9 cellular contexts compared by ENCODE assay signal in genomic region chr11:117616979-117617378, GRCh38.
"Had no signal": no experiment of that assay in that cellular context is flagged by ENCODE, and none has a peak within 500 bp of the region (broad histone marks: within the 10 kb centered on the region; RNA-seq: fewer than 3 reads in every experiment).

No MANE protein-coding gene starts in this region.

- H3K9ac ChIP-seq: GM23248, KMS-11 had no signal

- FAIRE-seq: H54 had no signal

- H3K4me2 ChIP-seq: KMS-11 had no signal

- DNase-seq: GM23248, GOT3, H9, HCEC 1CT, IMR-90, KBM-7 had no signal

- H2AFZ ChIP-seq: GM23248 had no signal

- H3K27ac ChIP-seq: GM23248, HL-60, KMS-11 had no signal

- H3K4me3 ChIP-seq: GM23248 had no signal
